1 cellular context compared by ENCODE assay signal in genomic region chr14:24874514-24875202, GRCh38.
TF ChIP-seq lines count a peak whose summit lies in the region.

No MANE protein-coding gene starts in this region.

TF ChIP-seq in HepG2, 621 proteins besides CTCF, POLR2A, EP300 and RAD21 (continued from another document and continues in another):
- TF ChIP-seq, protein P1, sequence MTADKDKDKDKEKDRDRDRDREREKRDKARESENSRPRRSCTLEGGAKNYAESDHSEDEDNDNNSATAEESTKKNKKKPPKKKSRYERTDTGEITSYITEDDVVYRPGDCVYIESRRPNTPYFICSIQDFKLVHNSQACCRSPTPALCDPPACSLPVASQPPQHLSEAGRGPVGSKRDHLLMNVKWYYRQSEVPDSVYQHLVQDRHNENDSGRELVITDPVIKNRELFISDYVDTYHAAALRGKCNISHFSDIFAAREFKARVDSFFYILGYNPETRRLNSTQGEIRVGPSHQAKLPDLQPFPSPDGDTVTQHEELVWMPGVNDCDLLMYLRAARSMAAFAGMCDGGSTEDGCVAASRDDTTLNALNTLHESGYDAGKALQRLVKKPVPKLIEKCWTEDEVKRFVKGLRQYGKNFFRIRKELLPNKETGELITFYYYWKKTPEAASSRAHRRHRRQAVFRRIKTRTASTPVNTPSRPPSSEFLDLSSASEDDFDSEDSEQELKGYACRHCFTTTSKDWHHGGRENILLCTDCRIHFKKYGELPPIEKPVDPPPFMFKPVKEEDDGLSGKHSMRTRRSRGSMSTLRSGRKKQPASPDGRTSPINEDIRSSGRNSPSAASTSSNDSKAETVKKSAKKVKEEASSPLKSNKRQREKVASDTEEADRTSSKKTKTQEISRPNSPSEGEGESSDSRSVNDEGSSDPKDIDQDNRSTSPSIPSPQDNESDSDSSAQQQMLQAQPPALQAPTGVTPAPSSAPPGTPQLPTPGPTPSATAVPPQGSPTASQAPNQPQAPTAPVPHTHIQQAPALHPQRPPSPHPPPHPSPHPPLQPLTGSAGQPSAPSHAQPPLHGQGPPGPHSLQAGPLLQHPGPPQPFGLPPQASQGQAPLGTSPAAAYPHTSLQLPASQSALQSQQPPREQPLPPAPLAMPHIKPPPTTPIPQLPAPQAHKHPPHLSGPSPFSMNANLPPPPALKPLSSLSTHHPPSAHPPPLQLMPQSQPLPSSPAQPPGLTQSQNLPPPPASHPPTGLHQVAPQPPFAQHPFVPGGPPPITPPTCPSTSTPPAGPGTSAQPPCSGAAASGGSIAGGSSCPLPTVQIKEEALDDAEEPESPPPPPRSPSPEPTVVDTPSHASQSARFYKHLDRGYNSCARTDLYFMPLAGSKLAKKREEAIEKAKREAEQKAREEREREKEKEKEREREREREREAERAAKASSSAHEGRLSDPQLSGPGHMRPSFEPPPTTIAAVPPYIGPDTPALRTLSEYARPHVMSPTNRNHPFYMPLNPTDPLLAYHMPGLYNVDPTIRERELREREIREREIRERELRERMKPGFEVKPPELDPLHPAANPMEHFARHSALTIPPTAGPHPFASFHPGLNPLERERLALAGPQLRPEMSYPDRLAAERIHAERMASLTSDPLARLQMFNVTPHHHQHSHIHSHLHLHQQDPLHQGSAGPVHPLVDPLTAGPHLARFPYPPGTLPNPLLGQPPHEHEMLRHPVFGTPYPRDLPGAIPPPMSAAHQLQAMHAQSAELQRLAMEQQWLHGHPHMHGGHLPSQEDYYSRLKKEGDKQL (CRISPR knock-in tag; IDR thresholded peaks at IDR 0.05; ENCODE audit: low read depth): no peak
- TF ChIP-seq PPARG (CRISPR knock-in tag; conservative IDR thresholded peaks at IDR 0.05) (peak; percentile 54; the same call in 1 of the 2 replicates), KLF11 (CRISPR knock-in tag; IDR thresholded peaks at IDR 0.05) (no peak), ZFP37 (CRISPR knock-in tag; IDR thresholded peaks at IDR 0.05; ENCODE audit: borderline replicate concordance) (0 out of 2 replicates have a peak, but pooled peaks have one; percentile 44), HOXA3 (CRISPR knock-in tag; IDR thresholded peaks at IDR 0.05) (peak; percentile 12; the same call in 1 of the 2 replicates), HOXA5 (CRISPR knock-in tag; IDR thresholded peaks at IDR 0.05) (peak; percentile 43; the same call in 1 of the 2 replicates), ZNF580 (CRISPR knock-in tag; IDR thresholded peaks at IDR 0.05; ENCODE audit: borderline replicate concordance, low read depth) (peak; percentile 85; the same call in 1 of the 2 replicates), ZNF317 (CRISPR knock-in tag; IDR thresholded peaks at IDR 0.05) (no peak), ZNF558 (CRISPR knock-in tag; IDR thresholded peaks at IDR 0.05; ENCODE audit: borderline replicate concordance) (no peak), ARNT2 (CRISPR knock-in tag; IDR thresholded peaks at IDR 0.05; ENCODE audit: low read depth) (no peak), NCOA2 (CRISPR knock-in tag; IDR thresholded peaks at IDR 0.05) (peak; percentile 68), ZNF773 (CRISPR knock-in tag; IDR thresholded peaks at IDR 0.05; ENCODE audit: borderline replicate concordance) (no peak), ZNF792 (CRISPR knock-in tag; IDR thresholded peaks at IDR 0.05) (0 out of 2 replicates have a peak, but pooled peaks have one; percentile 57), ATAD3A (CRISPR knock-in tag; IDR thresholded peaks at IDR 0.05) (no peak), ZFP91 (CRISPR knock-in tag; IDR thresholded peaks at IDR 0.05; ENCODE audit: borderline replicate concordance) (no peak), BCL6 (CRISPR knock-in tag; IDR thresholded peaks at IDR 0.05) (peak; percentile 62; the same call in 1 of the 2 replicates), MIER3 (CRISPR knock-in tag; IDR thresholded peaks at IDR 0.05; ENCODE audit: borderline replicate concordance) (peak; percentile 70; the same call in 1 of the 2 replicates), MLX (CRISPR knock-in tag; IDR thresholded peaks at IDR 0.05) (no peak), NR2F6 (IDR thresholded peaks at IDR 0.05) (no peak), NR2F6 (CRISPR knock-in tag; IDR thresholded peaks at IDR 0.05) (peak; percentile 57; the same call in 1 of the 2 replicates), ZNF33B (CRISPR knock-in tag; IDR thresholded peaks at IDR 0.05) (0 out of 2 replicates have a peak, but pooled peaks have one; percentile 8), YEATS2 (CRISPR knock-in tag; IDR thresholded peaks at IDR 0.05; ENCODE audit: borderline replicate concordance) (peak; percentile 72; the same call in 1 of the 2 replicates), TBX2 (CRISPR knock-in tag; IDR thresholded peaks at IDR 0.05; ENCODE audit: borderline replicate concordance) (0 out of 2 replicates have a peak, but pooled peaks have one; percentile 61), ZBED4 (CRISPR knock-in tag; IDR thresholded peaks at IDR 0.05; ENCODE audit: borderline replicate concordance) (0 out of 2 replicates have a peak, but pooled peaks have one; percentile 59), ZNF3 (CRISPR knock-in tag; IDR thresholded peaks at IDR 0.05) (peak; percentile 84), ERF (CRISPR knock-in tag; IDR thresholded peaks at IDR 0.05) (peak; percentile 80; the same call in 1 of the 2 replicates), ASH2L (IDR thresholded peaks at IDR 0.05; ENCODE audit: insufficient read length, low read depth, low read length) (peak; percentile 76), IRF2 (CRISPR knock-in tag; IDR thresholded peaks at IDR 0.05) (peak; percentile 84), MATR3 (CRISPR knock-in tag; IDR thresholded peaks at IDR 0.05) (no peak), PHF20 (CRISPR knock-in tag; IDR thresholded peaks at IDR 0.05) (peak; percentile 19; the same call in 1 of the 2 replicates), HMG20B (CRISPR knock-in tag; conservative IDR thresholded peaks at IDR 0.05) (peak; percentile 83), HDAC2 (CRISPR knock-in tag; IDR thresholded peaks at IDR 0.05) (peak; percentile 87), POGZ (CRISPR knock-in tag; IDR thresholded peaks at IDR 0.05) (peak; percentile 89), ZNF747 (CRISPR knock-in tag; IDR thresholded peaks at IDR 0.05; ENCODE audit: borderline replicate concordance) (0 out of 2 replicates have a peak, but pooled peaks have one; percentile 30), ZNF331 (CRISPR knock-in tag; IDR thresholded peaks at IDR 0.05) (peak; percentile 92), ZNF264 (CRISPR knock-in tag; IDR thresholded peaks at IDR 0.05) (peak; percentile 64; the same call in 1 of the 2 replicates), ETV5 (CRISPR knock-in tag; IDR thresholded peaks at IDR 0.05; ENCODE audit: borderline replicate concordance) (peak; percentile 78; the same call in 1 of the 2 replicates)
- TF ChIP-seq, protein P2, sequence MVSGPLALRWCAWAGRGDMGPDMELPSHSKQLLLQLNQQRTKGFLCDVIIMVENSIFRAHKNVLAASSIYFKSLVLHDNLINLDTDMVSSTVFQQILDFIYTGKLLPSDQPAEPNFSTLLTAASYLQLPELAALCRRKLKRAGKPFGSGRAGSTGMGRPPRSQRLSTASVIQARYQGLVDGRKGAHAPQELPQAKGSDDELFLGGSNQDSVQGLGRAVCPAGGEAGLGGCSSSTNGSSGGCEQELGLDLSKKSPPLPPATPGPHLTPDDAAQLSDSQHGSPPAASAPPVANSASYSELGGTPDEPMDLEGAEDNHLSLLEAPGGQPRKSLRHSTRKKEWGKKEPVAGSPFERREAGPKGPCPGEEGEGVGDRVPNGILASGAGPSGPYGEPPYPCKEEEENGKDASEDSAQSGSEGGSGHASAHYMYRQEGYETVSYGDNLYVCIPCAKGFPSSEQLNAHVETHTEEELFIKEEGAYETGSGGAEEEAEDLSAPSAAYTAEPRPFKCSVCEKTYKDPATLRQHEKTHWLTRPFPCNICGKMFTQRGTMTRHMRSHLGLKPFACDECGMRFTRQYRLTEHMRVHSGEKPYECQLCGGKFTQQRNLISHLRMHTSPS (CRISPR knock-in tag; IDR thresholded peaks at IDR 0.05; ENCODE audit: low read depth): peak; percentile 57; the same call in 1 of the 2 replicates
- TF ChIP-seq, protein P3, sequence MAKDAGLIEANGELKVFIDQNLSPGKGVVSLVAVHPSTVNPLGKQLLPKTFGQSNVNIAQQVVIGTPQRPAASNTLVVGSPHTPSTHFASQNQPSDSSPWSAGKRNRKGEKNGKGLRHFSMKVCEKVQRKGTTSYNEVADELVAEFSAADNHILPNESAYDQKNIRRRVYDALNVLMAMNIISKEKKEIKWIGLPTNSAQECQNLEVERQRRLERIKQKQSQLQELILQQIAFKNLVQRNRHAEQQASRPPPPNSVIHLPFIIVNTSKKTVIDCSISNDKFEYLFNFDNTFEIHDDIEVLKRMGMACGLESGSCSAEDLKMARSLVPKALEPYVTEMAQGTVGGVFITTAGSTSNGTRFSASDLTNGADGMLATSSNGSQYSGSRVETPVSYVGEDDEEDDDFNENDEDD (CRISPR knock-in tag; IDR thresholded peaks at IDR 0.05; ENCODE audit: borderline replicate concordance): peak; percentile 34; the same call in 1 of the 2 replicates
- TF ChIP-seq, protein P4, sequence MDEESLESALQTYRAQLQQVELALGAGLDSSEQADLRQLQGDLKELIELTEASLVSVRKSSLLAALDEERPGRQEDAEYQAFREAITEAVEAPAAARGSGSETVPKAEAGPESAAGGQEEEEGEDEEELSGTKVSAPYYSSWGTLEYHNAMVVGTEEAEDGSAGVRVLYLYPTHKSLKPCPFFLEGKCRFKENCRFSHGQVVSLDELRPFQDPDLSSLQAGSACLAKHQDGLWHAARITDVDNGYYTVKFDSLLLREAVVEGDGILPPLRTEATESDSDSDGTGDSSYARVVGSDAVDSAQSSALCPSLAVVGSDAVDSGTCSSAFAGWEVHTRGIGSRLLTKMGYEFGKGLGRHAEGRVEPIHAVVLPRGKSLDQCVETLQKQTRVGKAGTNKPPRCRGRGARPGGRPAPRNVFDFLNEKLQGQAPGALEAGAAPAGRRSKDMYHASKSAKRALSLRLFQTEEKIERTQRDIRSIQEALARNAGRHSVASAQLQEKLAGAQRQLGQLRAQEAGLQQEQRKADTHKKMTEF (CRISPR knock-in tag; IDR thresholded peaks at IDR 0.05): peak; percentile 66; the same call in 1 of the 2 replicates
- TF ChIP-seq, protein P5, sequence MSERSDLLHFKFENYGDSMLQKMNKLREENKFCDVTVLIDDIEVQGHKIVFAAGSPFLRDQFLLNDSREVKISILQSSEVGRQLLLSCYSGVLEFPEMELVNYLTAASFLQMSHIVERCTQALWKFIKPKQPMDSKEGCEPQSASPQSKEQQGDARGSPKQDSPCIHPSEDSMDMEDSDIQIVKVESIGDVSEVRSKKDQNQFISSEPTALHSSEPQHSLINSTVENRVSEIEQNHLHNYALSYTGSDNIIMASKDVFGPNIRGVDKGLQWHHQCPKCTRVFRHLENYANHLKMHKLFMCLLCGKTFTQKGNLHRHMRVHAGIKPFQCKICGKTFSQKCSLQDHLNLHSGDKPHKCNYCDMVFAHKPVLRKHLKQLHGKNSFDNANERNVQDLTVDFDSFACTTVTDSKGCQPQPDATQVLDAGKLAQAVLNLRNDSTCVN (CRISPR knock-in tag; IDR thresholded peaks at IDR 0.05; ENCODE audit: borderline replicate concordance): peak; percentile 72; the same call in 1 of the 2 replicates
